8 cellular contexts compared by ENCODE assay signal in genomic region chr3:27134165-27134796, GRCh38.
A peak's percentile ranks its signal among the peaks of the same experiment; 100 is the strongest.
DNase-seq lines count a peak whose midpoint lies in the region; ATAC-seq, FAIRE-seq and TF ChIP-seq lines count a peak whose summit lies in the region.

No MANE protein-coding gene starts in this region.

- no peaks in the 10 kb centered on the region for H3K9me3 Mint-ChIP-seq in activated naive CD4-positive, alpha-beta T cell treated with anti-CD3 and anti-CD28 coated beads for 36 hours

- H3K27ac ChIP-seq in prostate gland = no peak overlapping the region
- H3K27ac ChIP-seq in vagina = no peak overlapping the region

- peak; percentile 60 for DNase-seq in G401 (ENCODE audit: low spot score)
- peak; percentile 65 for DNase-seq in HTR-8/SVneo (ENCODE audit: insufficient read length, low spot score)
- peak; percentile 46 for DNase-seq in SHP77 treated with DMSO at 0.1 percent for 48 hours (lab: John Stamatoyannopoulos, UW)
- peak; percentile 70 for DNase-seq in activated naive CD4-positive, alpha-beta T cell treated with anti-CD3 and anti-CD28 coated beads for 36 hours
- peak; percentile 69 for DNase-seq in Right ventricle myocardium superior
- DNase-seq in prostate gland (ENCODE audit: low spot score) = peak; percentile 51
- DNase-seq in vagina (ENCODE audit: extremely low spot score in 2 of 2) = no peak

- FAIRE-seq in HTR-8/SVneo (lab: Jason Lieb, UNC) = peak; percentile 71

- 41% methylated on average over 2 of the region's 2 CpGs for WGBS in prostate gland

- H3K9me3 ChIP-seq in prostate gland (no peaks in the 10 kb centered on the region), vagina (no peaks in the 10 kb centered on the region)

- TF ChIP-seq POLR2A in prostate gland (IDR thresholded peaks at IDR 0.05) = no peak
- TF ChIP-seq POLR2A in vagina (IDR thresholded peaks at IDR 0.05) = no peak

- H3K4me1 Mint-ChIP-seq in activated naive CD4-positive, alpha-beta T cell treated with anti-CD3 and anti-CD28 coated beads for 36 hours (ENCODE audit: low read depth) = no peaks in the 10 kb centered on the region

- H3K36me3 ChIP-seq in prostate gland (no peaks in the 10 kb centered on the region), vagina (no peaks in the 10 kb centered on the region)

- H3K4me1 ChIP-seq in prostate gland (replicated peaks) = no peaks in the 10 kb centered on the region
- no peaks in the 10 kb centered on the region for H3K4me1 ChIP-seq in vagina

- no peaks in the 10 kb centered on the region for H3K36me3 Mint-ChIP-seq in activated naive CD4-positive, alpha-beta T cell treated with anti-CD3 and anti-CD28 coated beads for 36 hours (ENCODE audit: low read depth)

- TF ChIP-seq CTCF in prostate gland (IDR thresholded peaks at IDR 0.05) (peak; percentile 55 to 87 (median 82)), vagina (IDR thresholded peaks at IDR 0.05) (peak; percentile 54 to 77 (median 72))

- H3K27me3 ChIP-seq in prostate gland (replicated peaks; ENCODE audit: insufficient read depth) (no peaks in the 10 kb centered on the region), vagina (no peaks in the 10 kb centered on the region)

- ATAC-seq in GM21528 (IDR thresholded peaks at IDR 0.05; ENCODE audit: low FRiP score, unreplicated experiment) = peak; percentile 95
- peak; percentile 75 for ATAC-seq in Right ventricle myocardium superior (ENCODE audit: poor library complexity)

- H3K27ac Mint-ChIP-seq in activated naive CD4-positive, alpha-beta T cell treated with anti-CD3 and anti-CD28 coated beads for 36 hours = no peak overlapping the region

- in situ Hi-C loops in G401 (cut with HindIII; ENCODE audit: low sequenced_read_pairs) = no loop called here

- H3K27me3 Mint-ChIP-seq in activated naive CD4-positive, alpha-beta T cell treated with anti-CD3 and anti-CD28 coated beads for 36 hours (ENCODE audit: low read depth) = peaks cover 1% of the 10 kb centered on the region

- no peak overlapping the region for H3K4me3 Mint-ChIP-seq in activated naive CD4-positive, alpha-beta T cell treated with anti-CD3 and anti-CD28 coated beads for 36 hours

- intact Hi-C loops in activated naive CD4-positive, alpha-beta T cell treated with anti-CD3 and anti-CD28 coated beads for 36 hours (cut with micrococcal nuclease) = loop anchor here (1.0 to 10.0 kb wide), 4 partner anchors 120 to 547 kb away; no protein-coding TSS in a partner anchor
- intact Hi-C loops in Right ventricle myocardium superior (cut with DNase I) = loop anchor here (10.0 kb wide), 1 partner anchor 141 kb away; no protein-coding TSS in a partner anchor
- intact Hi-C loops in prostate gland (cut with DNase I) = loop anchor here (5.0 to 10.0 kb wide), 2 partner anchors 143 to 551 kb away; no protein-coding TSS in a partner anchor
- intact Hi-C loops in vagina (cut with DNase I) = loop anchor here (10.0 kb wide), 1 partner anchor 141 kb away; no protein-coding TSS in a partner anchor

- CTCF ChIA-PET in activated naive CD4-positive, alpha-beta T cell treated with anti-CD3 and anti-CD28 coated beads for 36 hours (lab: Charles Lee) = interaction anchor here (0.8 to 1.9 kb wide), 13 partner anchors 8 to 561 kb away, joined by 3 to 25 read pairs (median 3); no protein-coding TSS in a partner anchor

- H3K4me3 ChIP-seq in prostate gland (no peak overlapping the region), vagina (no peak overlapping the region)

Comparison
In these comparisons a context has a peak if more than half of its experiments do, and no peak if none do; other contexts are left out.
1. DNase-seq: peak in G401 (single experiment), HTR-8/SVneo (single experiment), SHP77 treated with DMSO at 0.1 percent for 48 hours (single experiment), activated naive CD4-positive, alpha-beta T cell treated with anti-CD3 and anti-CD28 coated beads for 36 hours (single experiment), Right ventricle myocardium superior (single experiment) and prostate gland (single experiment); none in vagina (0 of 2).